ENCODE assay signal across 7 cellular contexts in genomic region chr4:3589946-3590577, GRCh38. TPM values are rescaled to one million over a fixed set of nuclear protein-coding genes. Genes with fewer than 3 reads are reported as not detected.
DNase-seq lines count a peak whose midpoint lies in the region; FAIRE-seq and TF ChIP-seq lines count a peak whose summit lies in the region.
"Not testable (repeated sequence)": the region's sequence is repeated elsewhere in the genome, so short reads cannot be mapped to it uniquely, and the experiment has no call there.

No MANE protein-coding gene starts in this region.

- not testable (repeated sequence) for H2AFZ ChIP-seq in osteoblast (ENCODE audit: low read length)

- not testable (repeated sequence) for H3K27ac ChIP-seq in endodermal cell (ENCODE audit: low read depth, low read length); osteoblast (ENCODE audit: low read depth, low read length)

- not testable (repeated sequence) for H3K4me3 Mint-ChIP-seq in endodermal cell

- WGBS in endodermal cell (ENCODE audit: insufficient coverage in 1 of 2, insufficient read length in 1 of 2), 2 experiments, result 81 to 90% methylated on average over 13 to 14 of the region's 15 CpGs

- H3K27ac Mint-ChIP-seq in endodermal cell, result not testable (repeated sequence)

- not testable (repeated sequence) for H3K9ac ChIP-seq in endodermal cell (ENCODE audit: extremely low read depth, low read length, poor library complexity, severe bottlenecking)

- H3K36me3 ChIP-seq in bronchial epithelial cell (ENCODE audit: control insufficient read depth, insufficient read depth, low read length); endodermal cell (ENCODE audit: control insufficient read depth, insufficient read depth, low read length); osteoblast (ENCODE audit: insufficient read depth, low read length): not testable (repeated sequence)

- H3K4me2 ChIP-seq in osteoblast (ENCODE audit: insufficient read depth, low read length), result not testable (repeated sequence)

- H3K36me3 Mint-ChIP-seq in endodermal cell (ENCODE audit: low read depth), result not testable (repeated sequence)

- H3K27me3 Mint-ChIP-seq in endodermal cell (ENCODE audit: insufficient read depth), result not testable (repeated sequence)

- not testable (repeated sequence) for H3K79me2 ChIP-seq in osteoblast (ENCODE audit: insufficient read depth, low read length)

- TF ChIP-seq CTCF in bronchial epithelial cell (IDR thresholded peaks at IDR 0.05; ENCODE audit: insufficient read depth, low read length, severe bottlenecking); endodermal cell (conservative IDR thresholded peaks at IDR 0.05); osteoblast (IDR thresholded peaks at IDR 0.05; ENCODE audit: extremely low read depth, low read depth, low read length): not testable (repeated sequence)

- H3K27me3 ChIP-seq in bronchial epithelial cell (ENCODE audit: control insufficient read depth, insufficient read depth, low read length); endodermal cell (ENCODE audit: control insufficient read depth, insufficient read depth, low read length, poor library complexity, severe bottlenecking); osteoblast (ENCODE audit: insufficient read depth, low read length): not testable (repeated sequence)

- peak; percentile 13 for DNase-seq in Ammon's horn (ENCODE audit: low spot score)
- DNase-seq in DMS153 (lab: John Stamatoyannopoulos, UW), result peak; percentile 18
- DNase-seq in NCI-H1694 (lab: John Stamatoyannopoulos, UW), result peak; percentile 33
- peak; percentile 54 for DNase-seq in NCI-H69 (lab: John Stamatoyannopoulos, UW)
- not testable (repeated sequence) for DNase-seq in bronchial epithelial cell (ENCODE audit: low read depth)
- peak; percentile 22 for DNase-seq in endodermal cell
- DNase-seq in osteoblast (ENCODE audit: insufficient read length, low spot score, missing footprints), result peak; percentile 38

- not testable (repeated sequence) for H3K4me1 Mint-ChIP-seq in endodermal cell

- H3K9me3 Mint-ChIP-seq in endodermal cell, result not testable (repeated sequence)

- not testable (repeated sequence) for H3K4me3 ChIP-seq in bronchial epithelial cell (ENCODE audit: low read depth, low read length); endodermal cell (ENCODE audit: low read length); osteoblast (ENCODE audit: insufficient read depth, low read length)

- H4K20me1 ChIP-seq in osteoblast (ENCODE audit: insufficient read depth, low read length), result not testable (repeated sequence)

- peak; percentile 94 for FAIRE-seq in bronchial epithelial cell (lab: Jason Lieb, UNC)

- not testable (repeated sequence) for H3K4me1 ChIP-seq in endodermal cell (ENCODE audit: control insufficient read depth, insufficient read depth, low read length); osteoblast (ENCODE audit: insufficient read depth, low read length)

- not testable (repeated sequence) for H3K9me3 ChIP-seq in endodermal cell (ENCODE audit: control insufficient read depth, low read length); osteoblast (ENCODE audit: low read depth, low read length)

RNA-seq across cellular contexts. Expression of gene LRPAP1, which starts 57.8 kb away (rescaled TPM):
- total RNA-seq in bronchial epithelial cell (53.7 and 106 TPM in 2 replicates), endodermal cell (100 to 1,000 TPM; 111 to 129 TPM), osteoblast (79.3 and 82.9 TPM in 2 replicates)
- 89.0 TPM for polyA plus RNA-seq in endodermal cell (2013, experiment 1 of 2)
- polyA plus RNA-seq in endodermal cell (2013, experiment 2 of 2), result 75.9 TPM
